ENCODE assay signal across 14 cellular contexts in the genomic region with DNA sequence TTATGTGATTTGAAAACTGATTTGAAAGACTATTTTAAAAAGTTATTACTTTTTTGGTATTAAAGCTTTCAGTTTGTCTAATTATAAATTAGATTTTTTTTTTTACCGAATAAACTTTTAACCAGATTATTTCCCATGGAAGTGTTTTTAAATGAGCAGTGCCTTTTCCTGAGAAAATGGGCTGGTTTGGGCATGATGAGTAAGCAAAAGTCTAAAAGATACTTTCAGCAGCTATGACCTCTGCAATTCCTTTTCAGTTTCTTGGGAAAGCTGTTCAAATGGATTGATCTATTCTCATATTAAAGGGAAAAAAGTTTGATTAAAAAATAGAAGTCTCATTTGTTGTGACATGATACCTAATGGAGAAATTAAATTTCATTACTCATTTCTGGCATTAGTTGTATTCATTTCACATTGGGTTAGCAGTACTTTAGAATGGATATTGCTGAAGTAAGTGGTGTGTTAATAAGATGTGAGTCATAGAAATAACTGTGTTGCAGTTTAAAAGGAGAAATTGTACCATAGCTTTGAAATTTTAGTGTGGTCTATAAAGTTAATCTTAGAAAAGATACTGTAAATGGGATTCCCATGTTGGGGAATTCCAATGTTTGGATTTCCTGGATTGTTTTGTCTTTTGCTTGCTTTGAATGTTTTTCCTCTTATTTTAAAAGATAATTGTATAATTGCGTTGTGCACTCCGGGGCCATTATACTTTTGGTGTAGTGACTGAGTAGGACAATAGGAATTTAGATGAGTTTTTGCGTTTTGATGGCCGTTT. TPM values are rescaled to one million over a fixed set of nuclear protein-coding genes. Genes with fewer than 3 reads are reported as not detected.
DNase-seq lines count a peak whose midpoint lies in the region; ATAC-seq and TF ChIP-seq lines count a peak whose summit lies in the region.
"Had no signal": no experiment of that assay in that cellular context is flagged by ENCODE, and none has a peak within 500 bp of the region (broad histone marks: within the 10 kb centered on the region; RNA-seq: fewer than 3 reads in every experiment).

No MANE protein-coding gene starts in this region.

- H3K36me3 ChIP-seq in Panc1 (ENCODE audit: control insufficient read depth, insufficient read depth, low read length) (no peaks in the 10 kb centered on the region), osteoblast (ENCODE audit: insufficient read depth, low read length) (no peaks in the 10 kb centered on the region), ovary (no peaks in the 10 kb centered on the region)

- H3K4me3 Mint-ChIP-seq in endothelial cell (ENCODE audit: unreplicated experiment), result no peak overlapping the region
- H3K4me3 Mint-ChIP-seq: immature natural killer cell had no signal

- no peaks in the 10 kb centered on the region for H3K9me3 Mint-ChIP-seq in endothelial cell (ENCODE audit: unreplicated experiment)
- H3K9me3 Mint-ChIP-seq: immature natural killer cell had no signal

- H3K4me1 Mint-ChIP-seq in endothelial cell (ENCODE audit: unreplicated experiment), result peaks cover 16% of the 10 kb centered on the region

- H3K36me3 Mint-ChIP-seq in endothelial cell (ENCODE audit: low read depth, unreplicated experiment), result no peaks in the 10 kb centered on the region

- CTCF ChIA-PET in Panc1 (lab: Charles Lee), result interaction anchor here (0.7 kb wide), 1 partner anchor 23 kb away, joined by 3 read pairs; no protein-coding TSS in a partner anchor

- DNase-seq in ELR (ENCODE audit: low read depth), result peak; percentile 75
- DNase-seq in Panc1 (ENCODE audit: low read depth, low spot score), result no peak
- no peak for DNase-seq in endothelial cell (ENCODE audit: low spot score)
- DNase-seq in osteoblast (ENCODE audit: insufficient read length, low spot score, missing footprints), result no peak
- no peak for DNase-seq in ovary
- no peak for DNase-seq in NCI-H82 (lab: John Stamatoyannopoulos, UW)
- DNase-seq in NCI-H1694 treated with DMSO at 0.1 percent for 48 hours (lab: John Stamatoyannopoulos, UW), result no peak
- no peak for DNase-seq in DMS114 treated with DMSO at 0.1 percent for 48 hours (lab: John Stamatoyannopoulos, UW; ENCODE audit: unreplicated experiment)
- DNase-seq: activated CD4-positive, alpha-beta T cell treated with anti-CD3 and anti-CD28 coated beads, Interleukin-2, amount 50 U/mL, for 48 hours; DND-41; effector CD8-positive, alpha-beta T cell; immature natural killer cell; NCI-H510A treated with DMSO at 0.1 percent for 48 hours; stimulated activated CD4-positive, alpha-beta T cell treated with anti-CD3 and anti-CD28 coated beads, Interleukin-2, amount 100 ng/mL, for 24 hours had no signal

- no peaks in the 10 kb centered on the region for H3K9me3 ChIP-seq in Panc1 (ENCODE audit: control insufficient read depth, insufficient read depth, low read depth, low read length)
- no peaks in the 10 kb centered on the region for H3K9me3 ChIP-seq in osteoblast (ENCODE audit: low read depth, low read length)
- no peaks in the 10 kb centered on the region for H3K9me3 ChIP-seq in ovary

- H4K20me1 ChIP-seq in osteoblast (ENCODE audit: insufficient read depth, low read length), result peaks cover 13% of the 10 kb centered on the region

- POLR2A ChIA-PET in Panc1 (lab: Charles Lee), result interaction anchor here (0.8 kb wide), 1 partner anchor 22 kb away, joined by 5 read pairs; no protein-coding TSS in a partner anchor

- H3K27ac ChIP-seq in Panc1 (ENCODE audit: low read length) (peak overlapping the region; percentile 92), osteoblast (ENCODE audit: low read depth, low read length) (peak overlapping the region; percentile 76), ovary (no peak overlapping the region)

- H3K79me2 ChIP-seq in osteoblast (ENCODE audit: insufficient read depth, low read length), result peaks cover 89% of the 10 kb centered on the region

- WGBS in ovary, 3 donors, result 19 to 45% (median 22%) methylated on average over 5 of the region's 5 CpGs

- intact Hi-C loops in Panc1 (cut with micrococcal nuclease; ENCODE audit: unreplicated experiment) (no loop called here), ovary (cut with DNase I) (no loop called here)

- no peak for TF ChIP-seq POLR2A in ovary (IDR thresholded peaks at IDR 0.05)

- in situ Hi-C loops in Panc1 (cut with HindIII; ENCODE audit: low pct_unique_long_range_greater_than_20kb, low sequenced_read_pairs), result no loop called here

- TF ChIP-seq CTCF in Panc1 (IDR thresholded peaks at IDR 0.05), result no peak
- TF ChIP-seq CTCF in endothelial cell (IDR thresholded peaks at IDR 0.05; ENCODE audit: unreplicated experiment), result no peak
- TF ChIP-seq CTCF in osteoblast (IDR thresholded peaks at IDR 0.05; ENCODE audit: extremely low read depth, low read depth, low read length), result no peak
- TF ChIP-seq CTCF in ovary (IDR thresholded peaks at IDR 0.05), result no peak

- H3K27me3 ChIP-seq in Panc1 (ENCODE audit: control insufficient read depth, insufficient read depth, low read length) (no peaks in the 10 kb centered on the region), osteoblast (ENCODE audit: insufficient read depth, low read length) (no peaks in the 10 kb centered on the region), ovary (no peaks in the 10 kb centered on the region)

- H3K4me1 ChIP-seq in Panc1 (ENCODE audit: control insufficient read depth, insufficient read depth, low read length) (peaks cover 71% of the 10 kb centered on the region), osteoblast (ENCODE audit: insufficient read depth, low read length) (peaks cover 24% of the 10 kb centered on the region), ovary (ENCODE audit: insufficient read depth) (peaks cover 4% of the 10 kb centered on the region)

- ATAC-seq in Panc1, result no peak

- no peak overlapping the region for H3K4me3 ChIP-seq in Panc1 (ENCODE audit: low read depth in 2 of 2, low read length in 2 of 2)
- H3K4me3 ChIP-seq in osteoblast (ENCODE audit: insufficient read depth, low read length), result peak overlapping the region; percentile 34
- H3K4me3 ChIP-seq in ovary, result no peak overlapping the region

- no peak for TF ChIP-seq EP300 in ovary (IDR thresholded peaks at IDR 0.05)

- H3K27ac Mint-ChIP-seq in endothelial cell (ENCODE audit: unreplicated experiment), result peak overlapping the region; percentile 33
- H3K27ac Mint-ChIP-seq: immature natural killer cell had no signal

- BruUV-seq in Panc1 (replicated peaks; lab: Mats Ljungman, UMichigan), result no TSS peak

- peak overlapping the region; percentile 62 for H3K4me2 ChIP-seq in osteoblast (ENCODE audit: insufficient read depth, low read length)

- no peaks in the 10 kb centered on the region for H3K27me3 Mint-ChIP-seq in endothelial cell (ENCODE audit: unreplicated experiment)

- no peak overlapping the region for H2AFZ ChIP-seq in osteoblast (ENCODE audit: low read length)

RNA-seq across cellular contexts. Expression of a gene that starts 21.0 kb away (rescaled TPM):
- 310 TPM for total RNA-seq in Panc1 (2021; ENCODE audit: unreplicated experiment)
- polyA plus RNA-seq in Panc1 (2012; ENCODE audit: insufficient read length), result 139 TPM
- total RNA-seq in endothelial cell (ENCODE audit: unreplicated experiment), result 220 TPM
- 172 and 177 TPM in 2 replicates for total RNA-seq in osteoblast
- 100 to 1,000 TPM in 6 of 7 donors, 10 to 100 TPM in 1; 98.0 to 144 (median 129) TPM for total RNA-seq in ovary
- polyA plus RNA-seq in ovary, result 100 to 1,000 TPM in 1 of 2 donors, 10 to 100 TPM in 1; 84.4 to 107 TPM

Comparison
In these comparisons a context has a peak if more than half of its experiments do, and no peak if none do; other contexts are left out.
1. H3K27ac ChIP-seq: peak in Panc1 (single experiment) and osteoblast (single experiment); none in ovary (0 of 2).